In the genomic region with DNA sequence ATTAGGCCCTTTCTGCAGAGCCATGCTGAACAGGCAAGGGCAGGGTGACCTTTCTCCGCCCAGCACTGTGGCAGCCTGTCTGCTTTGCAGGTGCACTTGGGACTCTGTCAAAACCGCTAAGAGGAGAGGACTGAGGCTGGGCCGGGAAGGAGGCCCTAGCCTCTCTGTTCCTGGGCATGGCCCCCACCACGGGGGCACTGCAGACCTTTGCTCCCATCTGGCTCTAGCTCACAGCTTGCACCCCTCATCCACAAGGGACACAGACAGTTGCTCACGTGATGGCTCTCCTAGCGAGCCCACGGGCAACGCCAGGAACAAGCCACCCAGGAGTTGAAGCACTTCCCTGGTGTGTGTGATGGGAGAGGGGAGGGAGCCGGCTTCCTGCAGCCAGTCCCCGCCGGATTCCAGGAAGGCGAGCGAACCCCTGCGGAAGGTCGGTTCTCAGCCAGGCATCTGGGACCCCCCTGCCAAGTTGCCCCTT, we compare ENCODE assay signal across 24 cellular contexts. TPM values are rescaled to one million over a fixed set of nuclear protein-coding genes. Genes with fewer than 3 reads are reported as not detected.
"Had no signal": no experiment of that assay in that cellular context is flagged by ENCODE, and none has a peak within 500 bp of the region (broad histone marks: within the 10 kb centered on the region; RNA-seq: fewer than 3 reads in every experiment).

No MANE protein-coding gene starts in this region.

- H3K27ac Mint-ChIP-seq: activated CD4-positive, alpha-beta T cell treated with anti-CD3 and anti-CD28 coated beads, Interleukin-2, amount 10 ng/mL, durations not matched to agents 24 days and 14 days; activated naive CD8-positive, alpha-beta T cell treated with anti-CD3 and anti-CD28 coated beads, Interleukin-2, amount 50 U/mL, for 24 hours; activated T-cell treated with anti-CD3 and anti-CD28 coated beads, Interleukin-2, amount 50 U/mL, for 72 hours; dendritic cell treated with granulocyte-macrophage colony-stimulating factor and Interleukin-4, amounts not matched to agents 40 ng/mL and 50 ng/mL, for 4 days; naive thymus-derived CD4-positive, alpha-beta T cell; T-helper 17 cell had no signal

- H3K27ac ChIP-seq: foreskin keratinocyte, psoas muscle, SJCRH30, upper lobe of left lung had no signal

- H3K4me1 ChIP-seq: foreskin keratinocyte, psoas muscle, SJCRH30 had no signal

- H3K4me1 Mint-ChIP-seq: activated CD4-positive, alpha-beta T cell treated with anti-CD3 and anti-CD28 coated beads, Interleukin-2, amount 10 ng/mL, durations not matched to agents 24 days and 14 days; activated naive CD8-positive, alpha-beta T cell treated with anti-CD3 and anti-CD28 coated beads, Interleukin-2, amount 50 U/mL, for 24 hours; naive thymus-derived CD4-positive, alpha-beta T cell; T-helper 17 cell had no signal

- H3K27me3 ChIP-seq: foreskin keratinocyte, upper lobe of left lung had no signal

- DNase-seq: activated CD4-positive, alpha-beta T cell treated with anti-CD3 and anti-CD28 coated beads, Interleukin-2, amount 10 ng/mL, durations not matched to agents 24 days and 14 days; activated CD4-positive, CD25-positive, alpha-beta regulatory T cell; activated CD8-positive, alpha-beta memory T cell treated with anti-CD3 and anti-CD28 coated beads, Interleukin-2, amount 50 U/mL, for 48 hours; activated naive CD4-positive, alpha-beta T cell treated with Interleukin-2 at 50 U/mL for 16 hours; activated naive CD8-positive, alpha-beta T cell treated with anti-CD3 and anti-CD28 coated beads, Interleukin-2, amount 50 U/mL, for 24 hours; activated T-cell treated with anti-CD3 and anti-CD28 coated beads, Interleukin-2, amount 50 U/mL, for 72 hours; cerebellar nuclear complex; effector memory CD4-positive, alpha-beta T cell; foreskin keratinocyte; glutamatergic neuron; hypothalamus; naive thymus-derived CD4-positive, alpha-beta T cell; nucleus accumbens; SJCRH30; stimulated activated CD4-positive, alpha-beta T cell treated with anti-CD3 and anti-CD28 coated beads, Interleukin-2, amount 100 ng/mL, for 48 hours; stimulated activated naive CD4-positive, alpha-beta T cell; substantia nigra; upper lobe of left lung had no signal

- H3K4me3 ChIP-seq: mucosa of descending colon, psoas muscle, SJCRH30, upper lobe of left lung had no signal

- H3K27me3 Mint-ChIP-seq: activated CD4-positive, alpha-beta T cell treated with anti-CD3 and anti-CD28 coated beads, Interleukin-2, amount 10 ng/mL, durations not matched to agents 24 days and 14 days; activated naive CD8-positive, alpha-beta T cell treated with anti-CD3 and anti-CD28 coated beads, Interleukin-2, amount 50 U/mL, for 24 hours had no signal

- H3K36me3 ChIP-seq: SJCRH30, upper lobe of left lung had no signal

- H3K9me3 ChIP-seq: mucosa of descending colon, psoas muscle, SJCRH30, upper lobe of left lung had no signal

- H3K9me3 Mint-ChIP-seq: activated CD4-positive, alpha-beta T cell treated with anti-CD3 and anti-CD28 coated beads, Interleukin-2, amount 10 ng/mL, durations not matched to agents 24 days and 14 days; activated naive CD8-positive, alpha-beta T cell treated with anti-CD3 and anti-CD28 coated beads, Interleukin-2, amount 50 U/mL, for 24 hours; activated T-cell treated with anti-CD3 and anti-CD28 coated beads, Interleukin-2, amount 50 U/mL, for 72 hours; dendritic cell treated with granulocyte-macrophage colony-stimulating factor and Interleukin-4, amounts not matched to agents 40 ng/mL and 50 ng/mL, for 4 days; naive thymus-derived CD4-positive, alpha-beta T cell had no signal

- ATAC-seq: activated naive CD8-positive, alpha-beta T cell treated with anti-CD3 and anti-CD28 coated beads, Interleukin-2, amount 50 U/mL, for 24 hours; activated T-cell treated with anti-CD3 and anti-CD28 coated beads, Interleukin-2, amount 50 U/mL, for 72 hours; foreskin keratinocyte; mucosa of descending colon; naive thymus-derived CD4-positive, alpha-beta T cell; psoas muscle; T-helper 17 cell had no signal

- H3K36me3 Mint-ChIP-seq: naive thymus-derived CD4-positive, alpha-beta T cell had no signal

- H3K4me3 Mint-ChIP-seq: activated CD4-positive, alpha-beta T cell treated with anti-CD3 and anti-CD28 coated beads, Interleukin-2, amount 10 ng/mL, durations not matched to agents 24 days and 14 days; activated naive CD8-positive, alpha-beta T cell treated with anti-CD3 and anti-CD28 coated beads, Interleukin-2, amount 50 U/mL, for 24 hours; activated T-cell treated with anti-CD3 and anti-CD28 coated beads, Interleukin-2, amount 50 U/mL, for 72 hours; dendritic cell treated with granulocyte-macrophage colony-stimulating factor and Interleukin-4, amounts not matched to agents 40 ng/mL and 50 ng/mL, for 4 days; naive thymus-derived CD4-positive, alpha-beta T cell; T-helper 17 cell had no signal

RNA-seq across cellular contexts. Expression of gene FCN1, which starts 43.0 kb away (rescaled TPM):
- total RNA-seq: activated CD4-positive, alpha-beta T cell treated with anti-CD3 and anti-CD28 coated beads, Interleukin-2, amount 10 ng/mL, durations not matched to agents 24 days and 14 days; activated T-cell treated with anti-CD3 and anti-CD28 coated beads, Interleukin-2, amount 50 U/mL, for 72 hours; foreskin keratinocyte; kidney epithelial cell; lung microvascular endothelial cell; SJCRH30 had no signal
